ENCODE assay signal across 8 cellular contexts in the genomic region with DNA sequence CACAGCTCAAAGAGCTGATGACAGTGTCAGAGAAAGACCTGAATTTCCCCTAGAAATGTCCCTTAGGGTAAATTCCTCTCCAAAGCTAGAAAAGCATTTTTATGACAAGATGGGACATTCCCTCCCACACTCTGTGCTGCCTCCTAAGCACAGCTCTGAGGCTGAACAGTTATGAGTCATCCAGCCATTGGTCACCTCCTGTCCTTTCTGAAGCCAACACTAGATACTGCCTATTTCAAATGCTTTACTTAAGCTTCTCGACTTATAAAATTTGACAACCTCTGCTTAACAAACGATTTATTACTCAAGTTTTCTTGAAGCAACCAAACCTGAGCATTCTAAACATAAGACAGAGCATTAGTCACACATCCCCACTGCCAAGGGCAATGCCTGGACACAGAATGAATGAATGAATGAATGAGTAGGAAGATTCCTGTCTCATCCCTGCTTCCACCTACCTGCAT. TPM values are rescaled to one million over a fixed set of nuclear protein-coding genes. Genes with fewer than 3 reads are reported as not detected.
A peak's percentile ranks its signal among the peaks of the same experiment; 100 is the strongest.
DNase-seq lines count a peak whose midpoint lies in the region; ATAC-seq and TF ChIP-seq lines count a peak whose summit lies in the region.

No MANE protein-coding gene starts in this region.

- H3K36me3 ChIP-seq in BJ (ENCODE audit: control insufficient read depth, insufficient read depth, low read length) (no peaks in the 10 kb centered on the region), body of pancreas (replicated peaks in 1 of 2; ENCODE audit: insufficient read depth in 1 of 2, low read depth in 2 of 2) (no peaks in the 10 kb centered on the region)

- H3K4me3 ChIP-seq in BJ (ENCODE audit: low read depth, low read length) = no peak overlapping the region
- no peak overlapping the region for H3K4me3 ChIP-seq in body of pancreas

- no peaks in the 10 kb centered on the region for H3K27me3 ChIP-seq in BJ (ENCODE audit: control insufficient read depth, insufficient read depth, low read length)
- no peaks in the 10 kb centered on the region for H3K27me3 ChIP-seq in body of pancreas

- H3K9me3 ChIP-seq in body of pancreas = no peaks in the 10 kb centered on the region

- WGBS in body of pancreas, 2 donors = 56 to 67% methylated on average over 2 of the region's 2 CpGs

- H3K27ac ChIP-seq in body of pancreas = no peak overlapping the region

- peak; percentile 56 for DNase-seq in BJ (ENCODE audit: low read depth)
- no peak for DNase-seq in body of pancreas
- DNase-seq in stimulated activated naive B cell treated with anti-CD40 and anti-IgM and Interleukin-4, amounts not matched to agents 10 μg/mL and 1 μg/mL and 100 μg/mL, for 72 hours = peak; percentile 51
- no peak for DNase-seq in activated T-helper 1 cell treated with anti-CD3 and anti-CD28 coated beads, Interleukin-12 subunit alpha, Interleukin-12 subunit beta, Interleukin-2, Interleukin-4 antibody, amounts not matched to agents 30 ng/mL and 10 ng/mL and 1 ng/mL, durations not matched to agents 14 hours and 24 hours and 36 hours (ENCODE audit: low spot score)
- DNase-seq in NCI-H446 treated with DMSO at 0.1 percent for 48 hours (lab: John Stamatoyannopoulos, UW) = no peak
- no peak for DNase-seq in endothelial cell (ENCODE audit: low spot score)

- intact Hi-C loops in body of pancreas (cut with DNase I) = no loop called here
- intact Hi-C loops in activated T-helper 1 cell treated with anti-CD3 and anti-CD28 coated beads, Interleukin-12 subunit alpha, Interleukin-12 subunit beta, Interleukin-2, Interleukin-4 antibody, amounts not matched to agents 30 ng/mL and 10 ng/mL and 1 ng/mL, durations not matched to agents 14 hours and 24 hours and 36 hours (cut with micrococcal nuclease) = loop anchor here (5.0 kb wide), 1 partner anchor 33 kb away; a partner anchor contains a TSS

- no peak overlapping the region for H3K4me3 Mint-ChIP-seq in stimulated activated naive B cell treated with anti-CD40 and anti-IgM and Interleukin-4, amounts not matched to agents 10 μg/mL and 1 μg/mL and 100 μg/mL, for 72 hours
- no peak overlapping the region for H3K4me3 Mint-ChIP-seq in activated T-helper 1 cell treated with anti-CD3 and anti-CD28 coated beads, Interleukin-12 subunit alpha, Interleukin-12 subunit beta, Interleukin-2, Interleukin-4 antibody, amounts not matched to agents 30 ng/mL and 10 ng/mL and 1 ng/mL, durations not matched to agents 14 hours and 24 hours and 36 hours
- H3K4me3 Mint-ChIP-seq in endothelial cell (ENCODE audit: unreplicated experiment) = no peak overlapping the region

- peak; percentile 53 for ATAC-seq in GM19455 (IDR thresholded peaks at IDR 0.05; ENCODE audit: unreplicated experiment)
- peak; percentile 59 for ATAC-seq in HG03280 (IDR thresholded peaks at IDR 0.05; ENCODE audit: unreplicated experiment)
- ATAC-seq in body of pancreas = peak; percentile 38
- ATAC-seq in stimulated activated naive B cell treated with anti-CD40 and anti-IgM and Interleukin-4, amounts not matched to agents 10 μg/mL and 1 μg/mL and 100 μg/mL, for 72 hours (replicated peaks) = peak; percentile 76 to 83

- CTCF ChIA-PET in BJ (lab: Yijun Ruan, JAX) = no interaction called here

- no peak for TF ChIP-seq CTCF in BJ (IDR thresholded peaks at IDR 0.05; ENCODE audit: insufficient read depth, low read depth, low read length)
- no peak for TF ChIP-seq CTCF in body of pancreas (IDR thresholded peaks at IDR 0.05)
- TF ChIP-seq CTCF in endothelial cell (IDR thresholded peaks at IDR 0.05; ENCODE audit: unreplicated experiment) = no peak

- peaks cover 33 to 52% of the 10 kb centered on the region in 2 donors for H3K4me1 Mint-ChIP-seq in stimulated activated naive B cell treated with anti-CD40 and anti-IgM and Interleukin-4, amounts not matched to agents 10 μg/mL and 1 μg/mL and 100 μg/mL, for 72 hours
- H3K4me1 Mint-ChIP-seq in activated T-helper 1 cell treated with anti-CD3 and anti-CD28 coated beads, Interleukin-12 subunit alpha, Interleukin-12 subunit beta, Interleukin-2, Interleukin-4 antibody, amounts not matched to agents 30 ng/mL and 10 ng/mL and 1 ng/mL, durations not matched to agents 14 hours and 24 hours and 36 hours (ENCODE audit: low read depth) = peaks cover 11% of the 10 kb centered on the region
- H3K4me1 Mint-ChIP-seq in endothelial cell (ENCODE audit: unreplicated experiment) = peaks cover 8% of the 10 kb centered on the region

- H3K4me1 ChIP-seq in body of pancreas = no peaks in the 10 kb centered on the region

- no peak for TF ChIP-seq POLR2A in body of pancreas (IDR thresholded peaks at IDR 0.05)

- peaks cover 2 to 15% of the 10 kb centered on the region in 2 donors for H3K36me3 Mint-ChIP-seq in stimulated activated naive B cell treated with anti-CD40 and anti-IgM and Interleukin-4, amounts not matched to agents 10 μg/mL and 1 μg/mL and 100 μg/mL, for 72 hours
- no peaks in the 10 kb centered on the region for H3K36me3 Mint-ChIP-seq in activated T-helper 1 cell treated with anti-CD3 and anti-CD28 coated beads, Interleukin-12 subunit alpha, Interleukin-12 subunit beta, Interleukin-2, Interleukin-4 antibody, amounts not matched to agents 30 ng/mL and 10 ng/mL and 1 ng/mL, durations not matched to agents 14 hours and 24 hours and 36 hours (ENCODE audit: low read depth)
- peaks cover 16% of the 10 kb centered on the region for H3K36me3 Mint-ChIP-seq in endothelial cell (ENCODE audit: low read depth, unreplicated experiment)

- H3K27me3 Mint-ChIP-seq in stimulated activated naive B cell treated with anti-CD40 and anti-IgM and Interleukin-4, amounts not matched to agents 10 μg/mL and 1 μg/mL and 100 μg/mL, for 72 hours = peaks cover 7 to 15% of the 10 kb centered on the region in 2 donors
- H3K27me3 Mint-ChIP-seq in activated T-helper 1 cell treated with anti-CD3 and anti-CD28 coated beads, Interleukin-12 subunit alpha, Interleukin-12 subunit beta, Interleukin-2, Interleukin-4 antibody, amounts not matched to agents 30 ng/mL and 10 ng/mL and 1 ng/mL, durations not matched to agents 14 hours and 24 hours and 36 hours (ENCODE audit: insufficient read depth) = peaks cover 16% of the 10 kb centered on the region
- H3K27me3 Mint-ChIP-seq in endothelial cell (ENCODE audit: unreplicated experiment) = peaks cover 8% of the 10 kb centered on the region

- H3K27ac Mint-ChIP-seq in stimulated activated naive B cell treated with anti-CD40 and anti-IgM and Interleukin-4, amounts not matched to agents 10 μg/mL and 1 μg/mL and 100 μg/mL, for 72 hours = peak overlapping the region; percentile 28
- H3K27ac Mint-ChIP-seq in activated T-helper 1 cell treated with anti-CD3 and anti-CD28 coated beads, Interleukin-12 subunit alpha, Interleukin-12 subunit beta, Interleukin-2, Interleukin-4 antibody, amounts not matched to agents 30 ng/mL and 10 ng/mL and 1 ng/mL, durations not matched to agents 14 hours and 24 hours and 36 hours = no peak overlapping the region
- no peak overlapping the region for H3K27ac Mint-ChIP-seq in endothelial cell (ENCODE audit: unreplicated experiment)

- POLR2A ChIA-PET in BJ (lab: Charles Lee) = no interaction called here

- peaks cover 0 to 1% of the 10 kb centered on the region in 2 donors for H3K9me3 Mint-ChIP-seq in stimulated activated naive B cell treated with anti-CD40 and anti-IgM and Interleukin-4, amounts not matched to agents 10 μg/mL and 1 μg/mL and 100 μg/mL, for 72 hours
- H3K9me3 Mint-ChIP-seq in activated T-helper 1 cell treated with anti-CD3 and anti-CD28 coated beads, Interleukin-12 subunit alpha, Interleukin-12 subunit beta, Interleukin-2, Interleukin-4 antibody, amounts not matched to agents 30 ng/mL and 10 ng/mL and 1 ng/mL, durations not matched to agents 14 hours and 24 hours and 36 hours = no peaks in the 10 kb centered on the region
- H3K9me3 Mint-ChIP-seq in endothelial cell (ENCODE audit: unreplicated experiment) = no peaks in the 10 kb centered on the region

RNA-seq across cellular contexts. Expression of a gene that starts 35.4 kb away (rescaled TPM):
- 0.26 and 1.1 TPM in 2 replicates for polyA plus RNA-seq in BJ (2011; rRNA removed)
- polyA minus RNA-seq in BJ (2011; rRNA and poly(A)+ RNA removed) = 0.36 and 0.47 TPM in 2 replicates
- total RNA-seq in body of pancreas (under 1 TPM; 0.52 to 0.66 TPM), endothelial cell (ENCODE audit: unreplicated experiment) (31.6 TPM)
- 1.8 and 3.0 TPM in 2 replicates for total RNA-seq in activated T-helper 1 cell treated with anti-CD3 and anti-CD28 coated beads, Interleukin-12 subunit alpha, Interleukin-12 subunit beta, Interleukin-2, Interleukin-4 antibody, amounts not matched to agents 30 ng/mL and 10 ng/mL and 1 ng/mL, durations not matched to agents 14 hours and 24 hours and 36 hours

RNA-seq across cellular contexts. Expression of a gene that starts 57.3 kb away (rescaled TPM):
- polyA plus RNA-seq in BJ (2011; rRNA removed) = not detected in 2 replicates
- 0.76 TPM in 1 of 2 replicates, not detected in the other for polyA minus RNA-seq in BJ (2011; rRNA and poly(A)+ RNA removed)
- total RNA-seq in body of pancreas (100 to 1,000 TPM; 145 to 352 TPM), endothelial cell (ENCODE audit: unreplicated experiment) (not detected)
- total RNA-seq in activated T-helper 1 cell treated with anti-CD3 and anti-CD28 coated beads, Interleukin-12 subunit alpha, Interleukin-12 subunit beta, Interleukin-2, Interleukin-4 antibody, amounts not matched to agents 30 ng/mL and 10 ng/mL and 1 ng/mL, durations not matched to agents 14 hours and 24 hours and 36 hours = not detected in 2 replicates

Comparison
In these comparisons a context has a peak if more than half of its experiments do, and no peak if none do; other contexts are left out.
1. DNase-seq: peak in BJ (single experiment) and stimulated activated naive B cell treated with anti-CD40 and anti-IgM and Interleukin-4, amounts not matched to agents 10 μg/mL and 1 μg/mL and 100 μg/mL, for 72 hours (single experiment); none in body of pancreas (0 of 4), activated T-helper 1 cell treated with anti-CD3 and anti-CD28 coated beads, Interleukin-12 subunit alpha, Interleukin-12 subunit beta, Interleukin-2, Interleukin-4 antibody, amounts not matched to agents 30 ng/mL and 10 ng/mL and 1 ng/mL, durations not matched to agents 14 hours and 24 hours and 36 hours (single experiment), NCI-H446 treated with DMSO at 0.1 percent for 48 hours (single experiment) and endothelial cell (single experiment).
2. RNA of a gene that starts 57.3 kb away (total RNA-seq): 145 to 352 TPM in body of pancreas; not detected in activated T-helper 1 cell treated with anti-CD3 and anti-CD28 coated beads, Interleukin-12 subunit alpha, Interleukin-12 subunit beta, Interleukin-2, Interleukin-4 antibody, amounts not matched to agents 30 ng/mL and 10 ng/mL and 1 ng/mL, durations not matched to agents 14 hours and 24 hours and 36 hours and not detected in endothelial cell (single experiment); every median in the first group is over 100 times any median in the second.
3. Peak in every context shown above with its lines, with median percentiles within 50 percentile points of each other: ATAC-seq.